9 cellular contexts compared by ENCODE assay signal in genomic region chrX:138710866-138711331, GRCh38. TPM values are rescaled to one million over a fixed set of nuclear protein-coding genes. Genes with fewer than 3 reads are reported as not detected.
DNase-seq lines count a peak whose midpoint lies in the region; ATAC-seq and TF ChIP-seq lines count a peak whose summit lies in the region.
"Had no signal": no experiment of that assay in that cellular context is flagged by ENCODE, and none has a peak within 500 bp of the region (broad histone marks: within the 10 kb centered on the region; RNA-seq: fewer than 3 reads in every experiment).

No MANE protein-coding gene starts in this region.

- no peaks in the 10 kb centered on the region for H3K9me2 ChIP-seq in GM23338 (ENCODE audit: insufficient read depth)

- H3K4me3 Mint-ChIP-seq in GM23338 (peak overlapping the region; percentile 89), Calu3 (ENCODE audit: low read depth, unreplicated experiment) (no peak overlapping the region)

- DNase-seq in GM23338 (ENCODE audit: low spot score) = peak; percentile 28
- DNase-seq in adipocyte (ENCODE audit: low read depth) = no peak
- peak; percentile 26 for DNase-seq in iPS-NIHi11 (ENCODE audit: low spot score)
- peak; percentile 57 for DNase-seq in sigmoid colon
- DNase-seq in Calu3 = no peak
- DNase-seq in GDM1 (lab: John Stamatoyannopoulos, UW) = no peak
- DNase-seq in effector CD4-positive, alpha-beta T cell = no peak
- DNase-seq: PC-3 had no signal

- H3K27ac Mint-ChIP-seq in GM23338 = no peak overlapping the region
- H3K27ac Mint-ChIP-seq in Calu3 (ENCODE audit: unreplicated experiment) = no peak overlapping the region

- H3K36me3 ChIP-seq in GM23338 (ENCODE audit: insufficient read depth) (no peaks in the 10 kb centered on the region), adipocyte (ENCODE audit: control insufficient read depth, insufficient read depth, low read length, severe bottlenecking) (no peaks in the 10 kb centered on the region), sigmoid colon (no peaks in the 10 kb centered on the region)

- no peaks in the 10 kb centered on the region for H3F3A ChIP-seq in GM23338 (replicated peaks; ENCODE audit: low read depth)

- peaks cover 23% of the 10 kb centered on the region for H3K4me1 Mint-ChIP-seq in GM23338
- H3K4me1 Mint-ChIP-seq in Calu3 (ENCODE audit: low read depth, unreplicated experiment) = no peaks in the 10 kb centered on the region

- no peak overlapping the region for H3K27ac ChIP-seq in GM23338 (ENCODE audit: low read depth)
- peak overlapping the region; percentile 68 to 76 (median 70) for H3K27ac ChIP-seq in sigmoid colon

- H3K27me3 ChIP-seq in GM23338 (ENCODE audit: insufficient read depth) = 0 out of 2 replicates have a peak, but pooled peaks cover 3% of the 10 kb centered on the region
- H3K27me3 ChIP-seq in adipocyte (replicated peaks; ENCODE audit: control insufficient read depth, insufficient read depth, low read length) = peaks cover 3% of the 10 kb centered on the region
- H3K27me3 ChIP-seq in sigmoid colon = no peaks in the 10 kb centered on the region

- H3K4me3 ChIP-seq in GM23338 (peak overlapping the region; percentile 66), adipocyte (ENCODE audit: low read length) (peak overlapping the region; percentile 83), sigmoid colon (peak overlapping the region; percentile 43 to 63 (median 54))

- no TSS peak for BruUV-seq in Calu3 (replicated peaks; lab: Mats Ljungman, UMichigan)

- TF ChIP-seq POLR2A in sigmoid colon (IDR thresholded peaks at IDR 0.05) = no peak

- ATAC-seq in GM23338 (peak; percentile 35), HG03378 (IDR thresholded peaks at IDR 0.05; ENCODE audit: unreplicated experiment) (no peak)
- ATAC-seq: PC-3 had no signal

- peaks cover 22% of the 10 kb centered on the region for H3K79me2 ChIP-seq in GM23338 (replicated peaks; ENCODE audit: insufficient read depth)

- TF ChIP-seq CTCF in GM23338 (conservative IDR thresholded peaks at IDR 0.05; ENCODE audit: low read depth in 2 of 2) (no peak), sigmoid colon (IDR thresholded peaks at IDR 0.05) (no peak), Calu3 (IDR thresholded peaks at IDR 0.05; ENCODE audit: unreplicated experiment) (no peak)

- H3K27me3 Mint-ChIP-seq in GM23338 (ENCODE audit: insufficient read depth, low read depth, poor library complexity) = peaks cover 2% of the 10 kb centered on the region
- H3K27me3 Mint-ChIP-seq in Calu3 (ENCODE audit: unreplicated experiment) = peaks cover 12% of the 10 kb centered on the region

- H3K9me3 ChIP-seq in adipocyte (ENCODE audit: control insufficient read depth, low read length) (peaks cover 2% of the 10 kb centered on the region), sigmoid colon (no peaks in the 10 kb centered on the region)

- TF ChIP-seq EP300 in sigmoid colon (IDR thresholded peaks at IDR 0.05) = no peak

- intact Hi-C loops in sigmoid colon (cut with DNase I) = loop anchor here (5.0 kb wide), 1 partner anchor 64 kb away; no protein-coding TSS in a partner anchor
- intact Hi-C loops in Calu3 (cut with micrococcal nuclease; ENCODE audit: unreplicated experiment) = no loop called here

- H3K4me2 ChIP-seq in GM23338 = peak overlapping the region; percentile 86

- WGBS in sigmoid colon, 2 donors = 1 to 5% methylated on average over 49 of the region's 49 CpGs

- H3K4me1 ChIP-seq in GM23338 (ENCODE audit: insufficient read depth) (0 out of 2 replicates have a peak, but pooled peaks cover 13% of the 10 kb centered on the region), adipocyte (ENCODE audit: control insufficient read depth, insufficient read depth, low read length) (peaks cover 6% of the 10 kb centered on the region), sigmoid colon (no peaks in the 10 kb centered on the region)

- CTCF ChIA-PET in Calu3 (lab: Charles Lee) = no interaction called here

- H3K9me3 Mint-ChIP-seq in GM23338 (no peaks in the 10 kb centered on the region), Calu3 (ENCODE audit: low read depth, unreplicated experiment) (peaks cover 4% of the 10 kb centered on the region)

- H4K20me1 ChIP-seq in GM23338 (replicated peaks; ENCODE audit: insufficient read depth) = no peaks in the 10 kb centered on the region

- H3K9ac ChIP-seq in adipocyte (ENCODE audit: low read length) = peak overlapping the region; percentile 80

- peaks cover 8% of the 10 kb centered on the region; the same call in 2 of the 3 replicates for H3K36me3 Mint-ChIP-seq in GM23338 (ENCODE audit: low read depth)
- no peaks in the 10 kb centered on the region for H3K36me3 Mint-ChIP-seq in Calu3 (ENCODE audit: insufficient read depth, unreplicated experiment)

- no peak overlapping the region for H2AFZ ChIP-seq in GM23338

TF ChIP-seq in GM23338, 12 proteins besides CTCF, POLR2A, EP300 and RAD21:
- TF ChIP-seq POLR2AphosphoS5 (IDR thresholded peaks at IDR 0.05; ENCODE audit: low read depth) = no peak
- no peak for TF ChIP-seq ETS1 (IDR thresholded peaks at IDR 0.05)
- TF ChIP-seq EZH2phosphoT487 (IDR thresholded peaks at IDR 0.05; ENCODE audit: unreplicated experiment) = no peak
- TF ChIP-seq ZNF114 (CRISPR knock-in tag; IDR thresholded peaks at IDR 0.05) = no peak
- no peak for TF ChIP-seq NANOG (IDR thresholded peaks at IDR 0.05; ENCODE audit: borderline replicate concordance)

RNA-seq across cellular contexts. Expression of gene FGF13, which starts 0.6 kb away (rescaled TPM):
- 17.7 and 18.8 TPM in 2 replicates for total RNA-seq in GM23338 (2014; rRNA removed; shearing (Covaris generic))
- polyA plus RNA-seq in GM23338 (2016; fragmentation: Nextera tagmentation; extraction: Ambion mirVana) (20.3 and 21.5 TPM in 2 replicates), sigmoid colon (1 to 10 TPM; 1.4 to 6.0 (median 3.7) TPM)
- total RNA-seq in sigmoid colon (10 to 100 TPM in 3 of 4 donors, 1 to 10 TPM in 1; 9.6 to 15.0 (median 12.6) TPM), Calu3 (2022) (not detected in 2 replicates)

Comparison
In these comparisons a context has a peak if more than half of its experiments do, and no peak if none do; other contexts are left out.
1. DNase-seq: peak in GM23338 (single experiment), iPS-NIHi11 (single experiment) and sigmoid colon (single experiment); none in adipocyte (single experiment), Calu3 (single experiment), GDM1 (single experiment) and effector CD4-positive, alpha-beta T cell (single experiment).
2. RNA of gene FGF13, which starts 0.6 kb away (total RNA-seq): 17.7 to 18.8 TPM in GM23338 and 9.6 to 15.0 TPM in sigmoid colon; not detected in Calu3; every median in the first group is over 10 times any median in the second.
3. Peak in every context shown above with its lines, with median percentiles within 50 percentile points of each other: H3K4me3 ChIP-seq.